ENCODE assay signal across 1 cellular context in the genomic region with DNA sequence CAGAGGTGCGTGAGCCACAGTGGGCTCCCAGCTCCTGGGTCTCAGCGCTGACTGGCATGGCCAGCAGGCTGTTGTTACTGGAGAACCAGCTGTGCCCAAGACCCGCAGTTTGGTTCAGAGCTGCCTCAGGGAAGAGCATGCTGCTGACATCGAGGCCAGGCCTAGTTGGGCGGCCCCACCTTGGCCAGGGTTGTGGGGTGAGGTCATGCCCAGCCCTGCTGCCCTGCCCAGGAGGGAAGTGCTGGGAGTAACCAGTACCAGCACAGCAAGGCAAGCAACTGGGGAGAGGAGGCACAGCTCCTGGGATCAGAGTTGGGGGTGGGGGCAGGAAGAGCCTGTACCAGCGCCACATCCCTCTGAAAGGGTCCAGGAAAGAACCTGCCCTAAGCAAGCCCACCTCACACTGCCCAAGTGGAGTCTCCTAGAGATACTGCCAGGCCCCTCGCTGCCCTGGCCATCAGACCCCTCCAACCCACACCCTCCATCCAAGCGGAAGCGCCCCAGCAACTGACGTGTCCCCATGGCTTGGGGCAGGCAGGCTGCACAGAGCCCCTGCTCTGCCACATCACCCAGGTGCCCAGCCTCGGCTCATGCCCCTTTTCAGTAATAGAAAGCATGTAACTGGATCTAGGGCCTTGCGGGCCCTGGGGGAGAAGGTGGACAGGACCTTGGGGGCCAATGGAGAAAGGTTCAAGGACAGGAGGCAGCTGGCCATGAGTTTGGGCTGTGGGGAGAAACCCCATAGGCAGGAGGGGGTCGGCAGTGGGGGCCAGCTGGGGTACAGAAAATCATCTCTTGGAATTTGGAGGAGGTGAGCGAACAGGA.
TF ChIP-seq lines count a peak whose summit lies in the region.

No MANE protein-coding gene starts in this region.

TF ChIP-seq in HCT116, 20 proteins besides CTCF, POLR2A, EP300 and RAD21 (continued from another document):
- TF ChIP-seq, protein P1, sequence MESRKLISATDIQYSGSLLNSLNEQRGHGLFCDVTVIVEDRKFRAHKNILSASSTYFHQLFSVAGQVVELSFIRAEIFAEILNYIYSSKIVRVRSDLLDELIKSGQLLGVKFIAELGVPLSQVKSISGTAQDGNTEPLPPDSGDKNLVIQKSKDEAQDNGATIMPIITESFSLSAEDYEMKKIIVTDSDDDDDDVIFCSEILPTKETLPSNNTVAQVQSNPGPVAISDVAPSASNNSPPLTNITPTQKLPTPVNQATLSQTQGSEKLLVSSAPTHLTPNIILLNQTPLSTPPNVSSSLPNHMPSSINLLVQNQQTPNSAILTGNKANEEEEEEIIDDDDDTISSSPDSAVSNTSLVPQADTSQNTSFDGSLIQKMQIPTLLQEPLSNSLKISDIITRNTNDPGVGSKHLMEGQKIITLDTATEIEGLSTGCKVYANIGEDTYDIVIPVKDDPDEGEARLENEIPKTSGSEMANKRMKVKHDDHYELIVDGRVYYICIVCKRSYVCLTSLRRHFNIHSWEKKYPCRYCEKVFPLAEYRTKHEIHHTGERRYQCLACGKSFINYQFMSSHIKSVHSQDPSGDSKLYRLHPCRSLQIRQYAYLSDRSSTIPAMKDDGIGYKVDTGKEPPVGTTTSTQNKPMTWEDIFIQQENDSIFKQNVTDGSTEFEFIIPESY (IDR thresholded peaks at IDR 0.05; ENCODE audit: extremely low read depth, insufficient replicate concordance, low read length), result no peak
- no peak for TF ChIP-seq FOSL1 (IDR thresholded peaks at IDR 0.05; ENCODE audit: low read depth)
- TF ChIP-seq SP1 (IDR thresholded peaks at IDR 0.05; ENCODE audit: low read depth), result no peak
- TF ChIP-seq CBX3 (IDR thresholded peaks at IDR 0.05; ENCODE audit: low read depth), result no peak
- TF ChIP-seq EZH2 (IDR thresholded peaks at IDR 0.05), result no peak
- TF ChIP-seq TCF7L2 (IDR thresholded peaks at IDR 0.05; ENCODE audit: borderline replicate concordance, extremely low read depth, insufficient read depth, insufficient read length), result no peak
- TF ChIP-seq, protein P2, sequence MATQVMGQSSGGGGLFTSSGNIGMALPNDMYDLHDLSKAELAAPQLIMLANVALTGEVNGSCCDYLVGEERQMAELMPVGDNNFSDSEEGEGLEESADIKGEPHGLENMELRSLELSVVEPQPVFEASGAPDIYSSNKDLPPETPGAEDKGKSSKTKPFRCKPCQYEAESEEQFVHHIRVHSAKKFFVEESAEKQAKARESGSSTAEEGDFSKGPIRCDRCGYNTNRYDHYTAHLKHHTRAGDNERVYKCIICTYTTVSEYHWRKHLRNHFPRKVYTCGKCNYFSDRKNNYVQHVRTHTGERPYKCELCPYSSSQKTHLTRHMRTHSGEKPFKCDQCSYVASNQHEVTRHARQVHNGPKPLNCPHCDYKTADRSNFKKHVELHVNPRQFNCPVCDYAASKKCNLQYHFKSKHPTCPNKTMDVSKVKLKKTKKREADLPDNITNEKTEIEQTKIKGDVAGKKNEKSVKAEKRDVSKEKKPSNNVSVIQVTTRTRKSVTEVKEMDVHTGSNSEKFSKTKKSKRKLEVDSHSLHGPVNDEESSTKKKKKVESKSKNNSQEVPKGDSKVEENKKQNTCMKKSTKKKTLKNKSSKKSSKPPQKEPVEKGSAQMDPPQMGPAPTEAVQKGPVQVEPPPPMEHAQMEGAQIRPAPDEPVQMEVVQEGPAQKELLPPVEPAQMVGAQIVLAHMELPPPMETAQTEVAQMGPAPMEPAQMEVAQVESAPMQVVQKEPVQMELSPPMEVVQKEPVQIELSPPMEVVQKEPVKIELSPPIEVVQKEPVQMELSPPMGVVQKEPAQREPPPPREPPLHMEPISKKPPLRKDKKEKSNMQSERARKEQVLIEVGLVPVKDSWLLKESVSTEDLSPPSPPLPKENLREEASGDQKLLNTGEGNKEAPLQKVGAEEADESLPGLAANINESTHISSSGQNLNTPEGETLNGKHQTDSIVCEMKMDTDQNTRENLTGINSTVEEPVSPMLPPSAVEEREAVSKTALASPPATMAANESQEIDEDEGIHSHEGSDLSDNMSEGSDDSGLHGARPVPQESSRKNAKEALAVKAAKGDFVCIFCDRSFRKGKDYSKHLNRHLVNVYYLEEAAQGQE (IDR thresholded peaks at IDR 0.05; ENCODE audit: low read depth), result no peak
- TF ChIP-seq EGR1 (IDR thresholded peaks at IDR 0.05; ENCODE audit: low read depth), result no peak
- no peak for TF ChIP-seq CEBPB (IDR thresholded peaks at IDR 0.05; ENCODE audit: low read depth)
- TF ChIP-seq YY1 (IDR thresholded peaks at IDR 0.05; ENCODE audit: extremely low read depth, insufficient replicate concordance, low read depth, low read length), result no peak
- TF ChIP-seq, protein P3, sequence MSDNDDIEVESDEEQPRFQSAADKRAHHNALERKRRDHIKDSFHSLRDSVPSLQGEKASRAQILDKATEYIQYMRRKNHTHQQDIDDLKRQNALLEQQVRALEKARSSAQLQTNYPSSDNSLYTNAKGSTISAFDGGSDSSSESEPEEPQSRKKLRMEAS (IDR thresholded peaks at IDR 0.05), result no peak
- no peak for TF ChIP-seq JUND (IDR thresholded peaks at IDR 0.05)
- TF ChIP-seq ZFX (IDR thresholded peaks at IDR 0.05), result no peak
